15 cellular contexts compared by ENCODE assay signal in genomic region chr3:170301404-170301803, GRCh38. TPM values are rescaled to one million over a fixed set of nuclear protein-coding genes. Genes with fewer than 3 reads are reported as not detected.
DNase-seq lines count a peak whose midpoint lies in the region; ATAC-seq, FAIRE-seq and TF ChIP-seq lines count a peak whose summit lies in the region.
"Had no signal": no experiment of that assay in that cellular context is flagged by ENCODE, and none has a peak within 500 bp of the region (broad histone marks: within the 10 kb centered on the region; RNA-seq: fewer than 3 reads in every experiment).

No MANE protein-coding gene starts in this region.

- no peaks in the 10 kb centered on the region for H3K9me2 ChIP-seq in Karpas-422 (replicated peaks; ENCODE audit: insufficient read depth, low read length)

- no peak for ATAC-seq in HepG2
- ATAC-seq in right lobe of liver: no peak
- no peak for ATAC-seq in stimulated activated naive CD8-positive, alpha-beta T cell treated with anti-CD3 and anti-CD28 coated beads, Interleukin-15, Interleukin-2, amounts not matched to agents 100 U/mL and 50 U/mL, for 24 hours
- no peak for ATAC-seq in GM19324 (IDR thresholded peaks at IDR 0.05; ENCODE audit: low FRiP score, unreplicated experiment)
- ATAC-seq: Right ventricle myocardium inferior had no signal

- H3K4me3 ChIP-seq in HepG2 (replicated peaks in 1 of 3; ENCODE audit: insufficient read depth in 1 of 3, low read depth in 2 of 3, low read length in 3 of 3) (no peak overlapping the region), right lobe of liver (no peak overlapping the region), epithelial cell of esophagus (ENCODE audit: low read length) (no peak overlapping the region), Karpas-422 (ENCODE audit: low read length) (no peak overlapping the region)

- H3K4me2 ChIP-seq in HepG2 (ENCODE audit: low read depth, low read length) (no peak overlapping the region), Karpas-422 (ENCODE audit: low read depth, low read length, poor library complexity, severe bottlenecking) (no peak overlapping the region)

- in situ Hi-C loops in HepG2 (cut with HindIII; ENCODE audit: extremely low pct_ligation_motif_present, low pct_unique_long_range_greater_than_20kb): loop anchor here (25.0 kb wide), 1 partner anchor 511 kb away; no protein-coding TSS in a partner anchor

- H3K9ac ChIP-seq in HepG2 (ENCODE audit: insufficient read depth, low read depth, low read length) (no peak overlapping the region), Karpas-422 (ENCODE audit: low read length) (no peak overlapping the region)

- TF ChIP-seq CTCF in HepG2 (CRISPR knock-in tag; IDR thresholded peaks at IDR 0.05): no peak
- no peak for TF ChIP-seq CTCF in right lobe of liver (IDR thresholded peaks at IDR 0.05)
- TF ChIP-seq CTCF in epithelial cell of esophagus (IDR thresholded peaks at IDR 0.05; ENCODE audit: insufficient read depth, low read depth, low read length, missing control alignments): no peak

- TF ChIP-seq POLR2A in HepG2 (IDR thresholded peaks at IDR 0.05; ENCODE audit: insufficient read depth in 1 of 2, low read depth in 2 of 2, low read length in 2 of 2) (no peak), right lobe of liver (IDR thresholded peaks at IDR 0.05) (no peak)

- intact Hi-C loops in HepG2 (cut with micrococcal nuclease; ENCODE audit: unreplicated experiment) (no loop called here), right lobe of liver (cut with DNase I) (no loop called here)

- DNase-seq in HepG2 (ENCODE audit: low spot score) (no peak), right lobe of liver (no peak), NOMO-1 (lab: John Stamatoyannopoulos, UW; ENCODE audit: unreplicated experiment in 2 of 2) (peak; percentile 52 to 90), epithelial cell of esophagus (ENCODE audit: low read depth) (peak; percentile 76), stromal cell of bone marrow (ENCODE audit: low read depth) (peak; percentile 16), Karpas-422 (no peak)
- no peak for DNase-seq in stimulated activated naive CD8-positive, alpha-beta T cell treated with anti-CD3 and anti-CD28 coated beads, Interleukin-15, Interleukin-2, amounts not matched to agents 100 U/mL and 50 U/mL, for 24 hours
- DNase-seq: activated naive CD4-positive, alpha-beta T cell treated with anti-CD3 and anti-CD28 coated beads, Interleukin-2, amount 50 U/mL, for 16 hours; cerebellar nuclear complex; DMS153; foreskin melanocyte had no signal

- H3K36me3 ChIP-seq in HepG2 (replicated peaks in 1 of 2; ENCODE audit: control insufficient read depth in 1 of 2, insufficient read depth in 2 of 2, low read length in 2 of 2) (peaks cover 2 to 16% of the 10 kb centered on the region in 2 experiments; a peak in 4 of 5 replicates), right lobe of liver (peaks cover 0 to 10% (median 0%) of the 10 kb centered on the region in 4 donors), Karpas-422 (ENCODE audit: insufficient read depth, low read length) (no peaks in the 10 kb centered on the region)

- WGBS in HepG2 (ENCODE audit: low lambda C conversion rate): 86% methylated on average over 3 of the region's 3 CpGs
- 36% methylated on average over 3 of the region's 3 CpGs for WGBS in right lobe of liver (ENCODE audit: insufficient coverage, low coverage, low lambda C conversion rate, missing lambda C conversion rate)

- H3K27me3 ChIP-seq in HepG2 (ENCODE audit: control insufficient read depth in 1 of 2, insufficient read depth in 2 of 2, low read length in 2 of 2) (no peaks in the 10 kb centered on the region), right lobe of liver (no peaks in the 10 kb centered on the region), Karpas-422 (ENCODE audit: low read length) (no peaks in the 10 kb centered on the region)

- H3K79me2 ChIP-seq in HepG2 (ENCODE audit: insufficient read depth, low read length) (no peaks in the 10 kb centered on the region), Karpas-422 (ENCODE audit: low read length) (no peaks in the 10 kb centered on the region)

- POLR2A ChIA-PET in HepG2 (lab: Yijun Ruan, JAX): no interaction called here

- FAIRE-seq in HepG2 (lab: Jason Lieb, UNC): no peak
- FAIRE-seq: islet of Langerhans, urothelium cell line had no signal

- H3K27ac ChIP-seq in HepG2 (ENCODE audit: extremely low read length, insufficient read depth, low read length) (no peak overlapping the region), right lobe of liver (no peak overlapping the region), Karpas-422 (ENCODE audit: low read length) (no peak overlapping the region)

- CTCF ChIA-PET in HepG2 (lab: Yijun Ruan, JAX; ENCODE audit: low intra/inter-chr PET ratio, low total read pairs): no interaction called here

- H2AFZ ChIP-seq in HepG2 (ENCODE audit: low read length) (no peak overlapping the region), Karpas-422 (ENCODE audit: low read length) (no peak overlapping the region)

- H3K9me3 ChIP-seq in HepG2 (ENCODE audit: low read length): no peaks in the 10 kb centered on the region
- no peaks in the 10 kb centered on the region for H3K9me3 ChIP-seq in right lobe of liver
- no peaks in the 10 kb centered on the region for H3K9me3 ChIP-seq in Karpas-422 (ENCODE audit: low read length)

- H4K20me1 ChIP-seq in HepG2 (ENCODE audit: insufficient read depth, low read length): no peaks in the 10 kb centered on the region
- no peaks in the 10 kb centered on the region for H4K20me1 ChIP-seq in Karpas-422 (ENCODE audit: insufficient read depth, low read depth, low read length)

- no peaks in the 10 kb centered on the region for H3K4me1 ChIP-seq in HepG2 (ENCODE audit: insufficient read depth, low read length)
- H3K4me1 ChIP-seq in right lobe of liver: no peaks in the 10 kb centered on the region
- H3K4me1 ChIP-seq in Karpas-422 (ENCODE audit: low read length): peaks cover 9% of the 10 kb centered on the region

- no peak for TF ChIP-seq RAD21 in HepG2 (CRISPR knock-in tag; IDR thresholded peaks at IDR 0.05)

- BruUV-seq in HepG2 (replicated peaks; lab: Mats Ljungman, UMichigan): no TSS peak

- TF ChIP-seq EP300 in HepG2 (IDR thresholded peaks at IDR 0.05; ENCODE audit: low read depth in 2 of 2, low read length in 2 of 2) (no peak), HepG2 (CRISPR knock-in tag; IDR thresholded peaks at IDR 0.05; ENCODE audit: borderline replicate concordance) (no peak)

TF ChIP-seq in HepG2, 621 proteins besides CTCF, POLR2A, EP300 and RAD21:
- TF ChIP-seq CEBPB (IDR thresholded peaks at IDR 0.05; ENCODE audit: borderline replicate concordance, low read depth, low read length): 0 out of 2 replicates have a peak, but pooled peaks have one; percentile 8
- no peak for TF ChIP-seq ZNF720 (CRISPR knock-in tag; IDR thresholded peaks at IDR 0.05)
- no peak for TF ChIP-seq NR1H2 (CRISPR knock-in tag; IDR thresholded peaks at IDR 0.05; ENCODE audit: borderline replicate concordance, low read depth)
- no peak for TF ChIP-seq SP5 (CRISPR knock-in tag; IDR thresholded peaks at IDR 0.05; ENCODE audit: borderline replicate concordance, low read depth)
TF ChIP-seq in HepG2: peak in this region for 1.

RNA-seq across cellular contexts. Expression of gene SKIL, which starts 56.1 kb away (rescaled TPM):
- total RNA-seq in HepG2 (2016; rRNA removed; fragmentation: Illumina TruSeq; extraction: Trizol): 20.7 and 29.8 TPM in 2 replicates
- 16.8 and 18.2 TPM in 2 replicates for total RNA-seq in HepG2 (2016; cell fraction: cytosol; rRNA removed; fragmentation: Illumina TruSeq; extraction: Trizol; ENCODE audit: low read depth)
- total RNA-seq in HepG2 (2016; cell fraction: insoluble cytoplasmic fraction; rRNA removed; fragmentation: Illumina TruSeq; extraction: Trizol): 19.7 and 32.1 TPM in 2 replicates
- total RNA-seq in HepG2 (2016; cell fraction: membrane; rRNA removed; fragmentation: Illumina TruSeq; extraction: Trizol): 25.3 and 31.7 TPM in 2 replicates
- 18.0 and 20.9 TPM in 2 replicates for total RNA-seq in HepG2 (2016; cell fraction: nucleus; rRNA removed; fragmentation: Illumina TruSeq; extraction: Trizol)
- polyA plus RNA-seq in HepG2 (2011; rRNA removed): 5.2 and 5.3 TPM in 2 replicates
- polyA plus RNA-seq in HepG2 (2011; cell fraction: cytosol; rRNA removed): 2.2 and 3.1 TPM in 2 replicates
- 4.5 and 4.9 TPM in 2 replicates for polyA plus RNA-seq in HepG2 (2011; cell fraction: nucleus; rRNA removed)
- 6.4 and 8.7 TPM in 2 replicates for polyA plus RNA-seq in HepG2 (2012)
- polyA plus RNA-seq in HepG2 (2016; cell fraction: cytosol; fragmentation: Illumina TruSeq; extraction: Trizol; ENCODE audit: low read depth): 1.0 and 1.7 TPM in 2 replicates
- polyA plus RNA-seq in HepG2 (2016; cell fraction: insoluble cytoplasmic fraction; fragmentation: Illumina TruSeq; extraction: Trizol; ENCODE audit: low read depth): 10.5 TPM in 2 replicates
- 1.8 and 2.3 TPM in 2 replicates for polyA plus RNA-seq in HepG2 (2016; cell fraction: membrane; fragmentation: Illumina TruSeq; extraction: Trizol; ENCODE audit: low read depth)
- 15.1 and 17.1 TPM in 2 replicates for polyA plus RNA-seq in HepG2 (2016; cell fraction: nucleus; fragmentation: Illumina TruSeq; extraction: Trizol; ENCODE audit: insufficient read depth, low read depth)
- polyA minus RNA-seq in HepG2 (2011; rRNA and poly(A)+ RNA removed; ENCODE audit: low replicate concordance): 16.1 and 55.5 TPM in 2 replicates
- polyA minus RNA-seq in HepG2 (2011; cell fraction: cytosol; rRNA and poly(A)+ RNA removed): 20.8 TPM in 2 replicates
- 19.6 and 20.1 TPM in 2 replicates for polyA minus RNA-seq in HepG2 (2011; cell fraction: nucleus; rRNA and poly(A)+ RNA removed)
- 10 to 100 TPM; 14.1 to 29.1 (median 21.3) TPM for total RNA-seq in right lobe of liver
- total RNA-seq in Karpas-422 (2014; rRNA removed; shearing (Covaris generic); ENCODE audit: low replicate concordance): 43.7 and 49.5 TPM in 2 replicates

Comparison
In these comparisons a context has a peak if more than half of its experiments do, and no peak if none do; other contexts are left out.
1. DNase-seq: peak in NOMO-1 (2 of 2), epithelial cell of esophagus (single experiment) and stromal cell of bone marrow (single experiment); none in HepG2 (single experiment), right lobe of liver (0 of 3), stimulated activated naive CD8-positive, alpha-beta T cell treated with anti-CD3 and anti-CD28 coated beads, Interleukin-15, Interleukin-2, amounts not matched to agents 100 U/mL and 50 U/mL, for 24 hours (single experiment) and Karpas-422 (single experiment).